30 cellular contexts compared by ENCODE assay signal in the genomic region with DNA sequence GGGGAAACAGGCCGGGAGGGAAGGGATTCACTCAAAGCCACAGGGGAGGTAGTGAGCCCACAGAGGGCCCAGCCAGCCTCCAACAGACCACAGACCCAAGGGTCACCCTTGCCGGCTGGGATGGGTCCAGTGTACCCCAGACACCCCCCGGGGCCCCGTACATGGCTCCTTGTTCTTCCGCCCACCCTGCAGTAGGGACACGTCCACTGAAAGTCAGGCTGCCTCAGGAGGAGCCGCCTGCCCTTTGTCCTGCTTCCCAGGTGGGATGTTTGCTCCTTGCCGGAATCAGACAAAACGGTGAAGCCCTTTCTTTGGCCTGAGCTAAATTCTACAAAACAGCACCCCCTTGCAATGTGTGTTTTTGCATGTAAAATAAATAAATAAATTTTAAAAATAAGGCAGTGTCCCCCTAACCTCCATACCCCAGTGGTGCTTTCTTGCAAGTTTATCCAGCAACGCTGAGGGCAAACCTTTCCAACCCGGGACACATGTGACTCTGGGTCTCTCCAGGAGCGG. TPM values are rescaled to one million over a fixed set of nuclear protein-coding genes. Genes with fewer than 3 reads are reported as not detected.
"Had no signal": no experiment of that assay in that cellular context is flagged by ENCODE, and none has a peak within 500 bp of the region (broad histone marks: within the 10 kb centered on the region; RNA-seq: fewer than 3 reads in every experiment).

No MANE protein-coding gene starts in this region.

- FAIRE-seq: endothelial cell of umbilical vein had no signal

- H3K4me1 Mint-ChIP-seq: activated naive CD4-positive, alpha-beta T cell treated with anti-CD3 and anti-CD28 coated beads, Interleukin-2, amount 50 U/mL, for 24 hours; activated naive CD8-positive, alpha-beta T cell treated with anti-CD3 and anti-CD28 coated beads, Interleukin-2, amount 50 U/mL, for 24 hours had no signal

- DNase-seq: activated CD4-positive, alpha-beta T cell treated with anti-CD3 and anti-CD28 coated beads, Interleukin-2, amount 50 U/mL, for 1 hour; activated CD8-positive, alpha-beta T cell treated with anti-CD3 and anti-CD28 coated beads for 36 hours; activated naive CD8-positive, alpha-beta T cell treated with anti-CD3 and anti-CD28 coated beads, Interleukin-2, amount 50 U/mL, for 24 hours; activated T-cell treated with anti-CD3 and anti-CD28 coated beads, Interleukin-2, amount 50 U/mL, for 48 hours; amygdala; caudate nucleus; cortex of kidney; effector memory CD8-positive, alpha-beta T cell; foreskin fibroblast; heart right ventricle; naive B cell; nephron progenitor cell; nucleus accumbens; stimulated activated CD4-positive, alpha-beta T cell treated with anti-CD3 and anti-CD28 coated beads, Interleukin-2, amount 100 ng/mL, for 48 hours; stimulated activated naive CD4-positive, alpha-beta T cell treated with Interleukin-2 at 50 U/mL for 16 hours; T-helper 9 cell; transverse colon had no signal

- H3K36me3 Mint-ChIP-seq: activated naive CD4-positive, alpha-beta T cell treated with anti-CD3 and anti-CD28 coated beads, Interleukin-2, amount 50 U/mL, for 24 hours; mesothelial cell of epicardium; naive B cell had no signal

- H3K9me3 ChIP-seq: heart right ventricle, transverse colon had no signal

- H3K27ac Mint-ChIP-seq: activated CD8-positive, alpha-beta T cell treated with anti-CD3 and anti-CD28 coated beads for 36 hours; activated naive CD4-positive, alpha-beta T cell treated with anti-CD3 and anti-CD28 coated beads, Interleukin-2, amount 50 U/mL, for 24 hours; activated naive CD8-positive, alpha-beta T cell treated with anti-CD3 and anti-CD28 coated beads, Interleukin-2, amount 50 U/mL, for 24 hours; activated T-helper 2 cell treated with anti-CD3 and anti-CD28 coated beads, Interferon-gamma antibody, Interleukin-2, Interleukin-4, amounts not matched to agents 10 μg/mL and 5 μg/mL and 100 μg/mL, durations not matched to agents 14 hours and 24 hours and 36 hours; effector memory CD8-positive, alpha-beta T cell; mesothelial cell of epicardium; naive B cell; nephron progenitor cell; T-helper 1 cell treated with Interleukin-12 subunit alpha and Interleukin-12 subunit beta and Interleukin-4 antibody, amounts not matched to agents 30 μg/mL and 1 μg/mL, for 36 hours had no signal

- H2AFZ ChIP-seq: parathyroid adenoma had no signal

- H3K4me3 Mint-ChIP-seq: activated CD8-positive, alpha-beta T cell treated with anti-CD3 and anti-CD28 coated beads for 36 hours; activated naive CD4-positive, alpha-beta T cell treated with anti-CD3 and anti-CD28 coated beads, Interleukin-2, amount 50 U/mL, for 24 hours; activated naive CD8-positive, alpha-beta T cell treated with anti-CD3 and anti-CD28 coated beads, Interleukin-2, amount 50 U/mL, for 24 hours; effector memory CD8-positive, alpha-beta T cell; mesothelial cell of epicardium; naive B cell; nephron progenitor cell; T-helper 1 cell treated with Interleukin-12 subunit alpha and Interleukin-12 subunit beta and Interleukin-4 antibody, amounts not matched to agents 30 μg/mL and 1 μg/mL, for 36 hours had no signal

- ATAC-seq: activated CD8-positive, alpha-beta T cell treated with anti-CD3 and anti-CD28 coated beads for 36 hours; activated naive CD8-positive, alpha-beta T cell treated with anti-CD3 and anti-CD28 coated beads, Interleukin-2, amount 50 U/mL, for 24 hours; effector memory CD8-positive, alpha-beta T cell; esophagus mucosa; heart right ventricle; right cardiac atrium had no signal

- H3K4me1 ChIP-seq: heart right ventricle, parathyroid adenoma, transverse colon had no signal

- H3K27me3 Mint-ChIP-seq: activated CD8-positive, alpha-beta T cell treated with anti-CD3 and anti-CD28 coated beads for 36 hours had no signal

- H3K4me3 ChIP-seq: heart right ventricle, transverse colon had no signal

- H3K79me2 ChIP-seq: parathyroid adenoma had no signal

- H3K27ac ChIP-seq: heart right ventricle, parathyroid adenoma, transverse colon had no signal

- H3K9me3 Mint-ChIP-seq: activated CD8-positive, alpha-beta T cell treated with anti-CD3 and anti-CD28 coated beads for 36 hours; activated naive CD4-positive, alpha-beta T cell treated with anti-CD3 and anti-CD28 coated beads, Interleukin-2, amount 50 U/mL, for 24 hours; activated naive CD8-positive, alpha-beta T cell treated with anti-CD3 and anti-CD28 coated beads, Interleukin-2, amount 50 U/mL, for 24 hours; activated T-helper 2 cell treated with anti-CD3 and anti-CD28 coated beads, Interferon-gamma antibody, Interleukin-2, Interleukin-4, amounts not matched to agents 10 μg/mL and 5 μg/mL and 100 μg/mL, durations not matched to agents 14 hours and 24 hours and 36 hours; effector memory CD8-positive, alpha-beta T cell; mesothelial cell of epicardium; naive B cell; nephron progenitor cell; T-helper 1 cell treated with Interleukin-12 subunit alpha and Interleukin-12 subunit beta and Interleukin-4 antibody, amounts not matched to agents 30 μg/mL and 1 μg/mL, for 36 hours had no signal

- H3K36me3 ChIP-seq: heart right ventricle, transverse colon had no signal

- H3K9ac ChIP-seq: parathyroid adenoma had no signal

RNA-seq across cellular contexts. Expression of gene LHX3, which starts 25.8 kb away (rescaled TPM):
- total RNA-seq: activated CD8-positive, alpha-beta T cell treated with anti-CD3 and anti-CD28 coated beads for 36 hours; activated T-helper 2 cell treated with anti-CD3 and anti-CD28 coated beads, Interferon-gamma antibody, Interleukin-2, Interleukin-4, amounts not matched to agents 10 μg/mL and 5 μg/mL and 100 μg/mL, durations not matched to agents 14 hours and 24 hours and 36 hours; chondrocyte; endothelial cell of umbilical vein; heart right ventricle; kidney epithelial cell; mesothelial cell of epicardium; pulmonary artery endothelial cell; right cardiac atrium; skeletal muscle tissue; transverse colon; urinary bladder had no signal
- polyA plus RNA-seq: endothelial cell of umbilical vein, heart right ventricle, right cardiac atrium, urinary bladder had no signal
